Comparison of ENCODE assay signal across 15 cellular contexts in genomic region chr15:78211189-78211921, GRCh38. TPM values are rescaled to one million over a fixed set of nuclear protein-coding genes. Genes with fewer than 3 reads are reported as not detected.
DNase-seq lines count a peak whose midpoint lies in the region; ATAC-seq and TF ChIP-seq lines count a peak whose summit lies in the region.
"Had no signal": no experiment of that assay in that cellular context is flagged by ENCODE, and none has a peak within 500 bp of the region (broad histone marks: within the 10 kb centered on the region; RNA-seq: fewer than 3 reads in every experiment).

No MANE protein-coding gene starts in this region.

- H3K27me3 Mint-ChIP-seq in T-helper 17 cell, result peaks cover 38% of the 10 kb centered on the region

- H3K4me3 Mint-ChIP-seq in T-helper 17 cell, result no peak overlapping the region

- H3K36me3 ChIP-seq in testis (ENCODE audit: low read depth, missing control alignments), result no peaks in the 10 kb centered on the region
- H3K36me3 ChIP-seq: BE2C, heart right ventricle, upper lobe of left lung had no signal

- ATAC-seq in T-helper 17 cell, result no peak
- ATAC-seq in left lobe of liver, result no peak
- ATAC-seq: heart right ventricle had no signal

- intact Hi-C loops in testis (cut with DNase I; ENCODE audit: low total_unique reads), result no loop called here

- no peak for TF ChIP-seq CTCF in testis (IDR thresholded peaks at IDR 0.05)

- H3K27me3 ChIP-seq in testis, result no peaks in the 10 kb centered on the region
- H3K27me3 ChIP-seq: BE2C, upper lobe of left lung had no signal

- peak; percentile 14 to 85 (median 70) for DNase-seq in NCI-H1417 (lab: John Stamatoyannopoulos, UW)
- no peak for DNase-seq in T-helper 17 cell
- DNase-seq in left lobe of liver (ENCODE audit: low spot score), result peak; percentile 10
- DNase-seq in testis, result peak; percentile 65
- DNase-seq in iPS-NIHi11 (ENCODE audit: low spot score), result no peak
- DNase-seq in DMS 273 treated with DMSO at 0.1 percent for 48 hours (lab: John Stamatoyannopoulos, UW), result no peak
- DNase-seq in NCI-H526 treated with DMSO at 0.1 percent for 48 hours (lab: John Stamatoyannopoulos, UW), result no peak
- DNase-seq: activated CD4-positive, alpha-beta T cell treated with anti-CD3 and anti-CD28 coated beads, Interleukin-2, amount 50 U/mL, for 48 hours; BE2C; heart right ventricle; NK-92 treated with Interleukin-12 subunit alpha and Interleukin-12 subunit beta, amount 100 ng/mL, for 24 hours; SIG-M5; upper lobe of left lung had no signal

- WGBS in testis, 2 donors, result 67 to 73% methylated on average over 12 of the region's 12 CpGs

- peak overlapping the region; percentile 24 for H3K27ac Mint-ChIP-seq in T-helper 17 cell

- H3K36me3 Mint-ChIP-seq in T-helper 17 cell (ENCODE audit: low read depth), result no peaks in the 10 kb centered on the region

- peak overlapping the region; percentile 69 to 74 for H3K27ac ChIP-seq in testis
- H3K27ac ChIP-seq: upper lobe of left lung had no signal

- no peak overlapping the region for H3K4me3 ChIP-seq in testis
- H3K4me3 ChIP-seq: heart right ventricle, upper lobe of left lung had no signal

- peaks cover 5% of the 10 kb centered on the region for H3K4me1 Mint-ChIP-seq in T-helper 17 cell

- H3K4me1 ChIP-seq in testis, result peaks cover 39% of the 10 kb centered on the region

- TF ChIP-seq POLR2A in testis (IDR thresholded peaks at IDR 0.05), result no peak

- H3K9me3 ChIP-seq in T-helper 17 cell (ENCODE audit: control insufficient read depth, low read length, poor library complexity, severe bottlenecking) (no peaks in the 10 kb centered on the region), testis (no peaks in the 10 kb centered on the region)
- H3K9me3 ChIP-seq: BE2C, heart right ventricle, upper lobe of left lung had no signal

RNA-seq across cellular contexts. Expression of gene ACSBG1, which starts 23.0 kb away (rescaled TPM):
- total RNA-seq in T-helper 17 cell, result 1 to 10 TPM in 1 of 2 donors, under 1 TPM in 1; 0.05 to 1.1 TPM
- not detected for total RNA-seq in left lobe of liver
- total RNA-seq in testis, result 10 to 100 TPM; 14.8 to 25.2 TPM
- 12.2 TPM for polyA plus RNA-seq in testis (ENCODE audit: insufficient read depth, low read depth, low replicate concordance)
- total RNA-seq: chondrocyte, M059J had no signal

RNA-seq across cellular contexts. Expression of gene DNAJA4, which starts 53.0 kb away (rescaled TPM):
- total RNA-seq in T-helper 17 cell (10 to 100 TPM; 28.0 to 30.3 TPM), left lobe of liver (0.86 TPM), testis (100 to 1,000 TPM in 1 of 2 donors, 10 to 100 TPM in 1; 88.4 to 145 TPM)
- 183 TPM for polyA plus RNA-seq in testis (ENCODE audit: insufficient read depth, low read depth, low replicate concordance)

Comparison
In these comparisons a context has a peak if more than half of its experiments do, and no peak if none do; other contexts are left out.
1. DNase-seq: peak in NCI-H1417 (3 of 3), left lobe of liver (single experiment) and testis (single experiment); none in T-helper 17 cell (0 of 3), iPS-NIHi11 (single experiment), DMS 273 treated with DMSO at 0.1 percent for 48 hours (single experiment) and NCI-H526 treated with DMSO at 0.1 percent for 48 hours (single experiment).
2. RNA of gene ACSBG1, which starts 23.0 kb away (total RNA-seq): 14.8 to 25.2 TPM in testis; 0.05 to 1.1 TPM in T-helper 17 cell and not detected in left lobe of liver (single experiment); every median in the first group is over 4 times any median in the second.
3. RNA of gene DNAJA4, which starts 53.0 kb away (total RNA-seq): 88.4 to 145 TPM in testis and 28.0 to 30.3 TPM in T-helper 17 cell; 0.86 TPM in left lobe of liver (single experiment); every median in the first group is over 10 times any median in the second.